In the genomic region with DNA sequence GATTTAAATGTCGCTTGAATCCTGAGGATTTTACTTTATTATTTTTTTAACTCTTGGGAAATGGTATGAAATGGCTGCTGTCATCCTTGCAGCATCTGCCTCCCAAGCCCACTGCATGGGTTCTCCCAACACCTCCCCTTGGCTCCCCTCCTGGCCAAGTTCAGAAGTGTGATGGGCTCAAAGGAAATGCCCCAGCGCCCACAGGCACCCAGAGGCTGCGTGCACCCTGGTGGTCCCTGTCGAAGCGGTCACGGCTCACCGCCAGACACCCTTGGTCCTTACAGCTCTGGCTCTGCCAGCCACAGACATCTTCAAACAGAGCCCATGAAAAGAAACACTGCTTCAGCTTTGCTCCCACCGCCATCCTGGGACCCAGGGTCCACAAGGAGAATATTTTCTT, we compare ENCODE assay signal across 19 cellular contexts.
DNase-seq lines count a peak whose midpoint lies in the region; TF ChIP-seq lines count a peak whose summit lies in the region.
"Had no signal": no experiment of that assay in that cellular context is flagged by ENCODE, and none has a peak within 500 bp of the region (broad histone marks: within the 10 kb centered on the region; RNA-seq: fewer than 3 reads in every experiment).

No MANE protein-coding gene starts in this region.

- H3K36me3 Mint-ChIP-seq in endodermal cell (ENCODE audit: low read depth) = no peaks in the 10 kb centered on the region
- H3K36me3 Mint-ChIP-seq: naive thymus-derived CD8-positive, alpha-beta T cell; stimulated activated effector memory CD8-positive, alpha-beta T cell treated with anti-CD3 and anti-CD28 coated beads, Interleukin-12 subunit alpha, Interleukin-12 subunit beta, amount 100 ng/mL, for 72 hours had no signal

- peaks cover 0 to 9% (median 3%) of the 10 kb centered on the region in 10 experiments; a peak in 6 of 20 replicates for H3K4me1 ChIP-seq in BLaER1 treated with 17β-estradiol and CSF1 and Interleukin-3, amounts not matched to agents 10 nM and 100 nM
- H3K4me1 ChIP-seq in Peyer's patch (peaks cover 0 to 23% (median 1%) of the 10 kb centered on the region in 4 donors), endodermal cell (ENCODE audit: control insufficient read depth, insufficient read depth, low read length) (no peaks in the 10 kb centered on the region), vagina (no peaks in the 10 kb centered on the region)

- H3K4me1 Mint-ChIP-seq in endodermal cell = peaks cover 2% of the 10 kb centered on the region
- H3K4me1 Mint-ChIP-seq: activated CD4-positive, alpha-beta T cell treated with anti-CD3 and anti-CD28 coated beads, Interleukin-2, amount 10 ng/mL, durations not matched to agents 24 days and 14 days; naive thymus-derived CD8-positive, alpha-beta T cell; stimulated activated effector memory CD8-positive, alpha-beta T cell treated with anti-CD3 and anti-CD28 coated beads, Interleukin-12 subunit alpha, Interleukin-12 subunit beta, amount 100 ng/mL, for 72 hours had no signal

- H3K9me3 Mint-ChIP-seq in endodermal cell = no peaks in the 10 kb centered on the region
- H3K9me3 Mint-ChIP-seq: activated CD4-positive, alpha-beta T cell treated with anti-CD3 and anti-CD28 coated beads, Interleukin-2, amount 10 ng/mL, durations not matched to agents 24 days and 14 days; stimulated activated effector memory CD8-positive, alpha-beta T cell treated with anti-CD3 and anti-CD28 coated beads, Interleukin-12 subunit alpha, Interleukin-12 subunit beta, amount 100 ng/mL, for 72 hours had no signal

- intact Hi-C loops in vagina (cut with DNase I) = no loop called here

- H3K4me3 ChIP-seq in BLaER1 treated with 17β-estradiol and CSF1 and Interleukin-3, amounts not matched to agents 10 nM and 100 nM = no peak overlapping the region
- no peak overlapping the region for H3K4me3 ChIP-seq in Peyer's patch
- H3K4me3 ChIP-seq in endodermal cell (ENCODE audit: low read length) = no peak overlapping the region
- no peak overlapping the region for H3K4me3 ChIP-seq in retinal pigment epithelial cell (ENCODE audit: low read length)
- no peak overlapping the region for H3K4me3 ChIP-seq in vagina
- H3K4me3 ChIP-seq: lung had no signal

- H3K9ac ChIP-seq in BLaER1 treated with 17β-estradiol and CSF1 and Interleukin-3, amounts not matched to agents 10 nM and 100 nM = no peak overlapping the region
- H3K9ac ChIP-seq in endodermal cell (ENCODE audit: extremely low read depth, low read length, poor library complexity, severe bottlenecking) = no peak overlapping the region

- H3K27ac Mint-ChIP-seq in endodermal cell = no peak overlapping the region
- H3K27ac Mint-ChIP-seq: activated CD4-positive, alpha-beta T cell treated with anti-CD3 and anti-CD28 coated beads, Interleukin-2, amount 10 ng/mL, durations not matched to agents 24 days and 14 days; naive thymus-derived CD8-positive, alpha-beta T cell; stimulated activated effector memory CD8-positive, alpha-beta T cell treated with anti-CD3 and anti-CD28 coated beads, Interleukin-12 subunit alpha, Interleukin-12 subunit beta, amount 100 ng/mL, for 72 hours had no signal

- no peak for TF ChIP-seq POLR2A in Peyer's patch (IDR thresholded peaks at IDR 0.05)
- TF ChIP-seq POLR2A in vagina (IDR thresholded peaks at IDR 0.05) = no peak

- H3K4me2 ChIP-seq in BLaER1 treated with 17β-estradiol and CSF1 and Interleukin-3, amounts not matched to agents 10 nM and 100 nM = peak overlapping the region in 7 of 11 experiments; percentile 4 to 34 (median 20); a peak in 7 of 22 replicates

- no peak overlapping the region for H3K4me3 Mint-ChIP-seq in endodermal cell
- H3K4me3 Mint-ChIP-seq: activated CD4-positive, alpha-beta T cell treated with anti-CD3 and anti-CD28 coated beads, Interleukin-2, amount 10 ng/mL, durations not matched to agents 24 days and 14 days; naive thymus-derived CD8-positive, alpha-beta T cell; stimulated activated effector memory CD8-positive, alpha-beta T cell treated with anti-CD3 and anti-CD28 coated beads, Interleukin-12 subunit alpha, Interleukin-12 subunit beta, amount 100 ng/mL, for 72 hours had no signal

- no peaks in the 10 kb centered on the region for H3K36me3 ChIP-seq in BLaER1 treated with 17β-estradiol and CSF1 and Interleukin-3, amounts not matched to agents 10 nM and 100 nM
- no peaks in the 10 kb centered on the region for H3K36me3 ChIP-seq in Peyer's patch
- H3K36me3 ChIP-seq in endodermal cell (ENCODE audit: control insufficient read depth, insufficient read depth, low read length) = no peaks in the 10 kb centered on the region
- H3K36me3 ChIP-seq in vagina = no peaks in the 10 kb centered on the region

- DNase-seq in Peyer's patch (peak in 1 of 3 donors; percentile 49), endodermal cell (no peak), retinal pigment epithelial cell (ENCODE audit: low read depth) (no peak), NCI-H82 treated with DMSO at 0.1 percent for 48 hours (lab: John Stamatoyannopoulos, UW; ENCODE audit: unreplicated experiment) (no peak), vagina (ENCODE audit: extremely low spot score in 2 of 2) (no peak), HuH-7.5 (ENCODE audit: low spot score) (no peak), NOMO-1 treated with dmso at 0.1 percent for 144 hours (lab: John Stamatoyannopoulos, UW; ENCODE audit: unreplicated experiment) (no peak)
- DNase-seq: activated CD4-positive, alpha-beta T cell treated with anti-CD3 and anti-CD28 coated beads, Interleukin-2, amount 10 ng/mL, durations not matched to agents 24 days and 14 days; amniotic stem cell; cerebellar nuclear complex; effector memory CD4-positive, alpha-beta T cell; hippocampal formation; naive thymus-derived CD8-positive, alpha-beta T cell; NCI-H1417 treated with DMSO at 0.1 percent for 48 hours; NCI-H774; stimulated activated CD4-positive, alpha-beta T cell treated with anti-CD3 and anti-CD28 coated beads, Interleukin-15, amount 100 ng/mL, for 24 hours had no signal

- 69 to 87% methylated on average over 4 to 8 of the region's 8 CpGs for WGBS in endodermal cell (ENCODE audit: insufficient coverage in 1 of 2, insufficient read length in 1 of 2), 2 experiments

- no peak overlapping the region for H3K27ac ChIP-seq in BLaER1 treated with 17β-estradiol and CSF1 and Interleukin-3, amounts not matched to agents 10 nM and 100 nM
- H3K27ac ChIP-seq in Peyer's patch (peak overlapping the region in 3 of 4 donors; percentile 63 to 74 (median 68)), endodermal cell (ENCODE audit: low read depth, low read length) (no peak overlapping the region), vagina (no peak overlapping the region)

- H3K9me3 ChIP-seq in BLaER1 treated with 17β-estradiol and CSF1 and Interleukin-3, amounts not matched to agents 10 nM and 100 nM (replicated peaks in 1 of 11) = peaks cover 0 to 5% (median 0%) of the 10 kb centered on the region in 11 experiments; a peak in 1 of 22 replicates
- H3K9me3 ChIP-seq in Peyer's patch (no peaks in the 10 kb centered on the region), endodermal cell (ENCODE audit: control insufficient read depth, low read length) (no peaks in the 10 kb centered on the region), vagina (no peaks in the 10 kb centered on the region)

- H3K27me3 ChIP-seq in BLaER1 treated with 17β-estradiol and CSF1 and Interleukin-3, amounts not matched to agents 10 nM and 100 nM = no peaks in the 10 kb centered on the region
- H3K27me3 ChIP-seq in Peyer's patch (no peaks in the 10 kb centered on the region), endodermal cell (ENCODE audit: control insufficient read depth, insufficient read depth, low read length, poor library complexity, severe bottlenecking) (no peaks in the 10 kb centered on the region), vagina (no peaks in the 10 kb centered on the region)

- TF ChIP-seq CTCF in Peyer's patch (IDR thresholded peaks at IDR 0.05) (no peak), endodermal cell (conservative IDR thresholded peaks at IDR 0.05) (peak; percentile 38), retinal pigment epithelial cell (conservative IDR thresholded peaks at IDR 0.05; ENCODE audit: low read depth, low read length) (peak; percentile 7), vagina (IDR thresholded peaks at IDR 0.05) (no peak)

- H3K27me3 Mint-ChIP-seq in endodermal cell (ENCODE audit: insufficient read depth) = peaks cover 3% of the 10 kb centered on the region
- H3K27me3 Mint-ChIP-seq: activated CD4-positive, alpha-beta T cell treated with anti-CD3 and anti-CD28 coated beads, Interleukin-2, amount 10 ng/mL, durations not matched to agents 24 days and 14 days had no signal

- no peaks in the 10 kb centered on the region for H4K20me1 ChIP-seq in BLaER1 treated with 17β-estradiol and CSF1 and Interleukin-3, amounts not matched to agents 10 nM and 100 nM

Comparison
In these comparisons a context has a peak if more than half of its experiments do, and no peak if none do; other contexts are left out.
1. H3K27ac ChIP-seq: peak in Peyer's patch (3 of 4); none in BLaER1 treated with 17β-estradiol and CSF1 and Interleukin-3, amounts not matched to agents 10 nM and 100 nM (0 of 11), endodermal cell (single experiment) and vagina (single experiment).
2. CTCF ChIP-seq: peak in endodermal cell (single experiment) and retinal pigment epithelial cell (single experiment); none in Peyer's patch (0 of 6) and vagina (0 of 3).